In genomic region chr2:191245869-191246531, GRCh38 we compare ENCODE assay signal across 7 cellular contexts. TPM values are rescaled to one million over a fixed set of nuclear protein-coding genes. Genes with fewer than 3 reads are reported as not detected.
A peak's percentile ranks its signal among the peaks of the same experiment; 100 is the strongest.
DNase-seq lines count a peak whose midpoint lies in the region; ATAC-seq and TF ChIP-seq lines count a peak whose summit lies in the region.

No MANE protein-coding gene starts in this region.

- peak overlapping the region; percentile 94 for H3K4me3 ChIP-seq in HUES6 (ENCODE audit: low read depth, low read length)

- peak overlapping the region; percentile 80 for H3K4me3 Mint-ChIP-seq in chondrocyte (ENCODE audit: unreplicated experiment)

- peaks cover 53% of the 10 kb centered on the region for H3K4me1 Mint-ChIP-seq in chondrocyte (ENCODE audit: low read depth)

- peak; percentile 70 for DNase-seq in SW480 (ENCODE audit: low spot score)
- no peak for DNase-seq in chondrocyte (ENCODE audit: low spot score)
- DNase-seq in left colon, result peak; percentile 78 to 82
- DNase-seq in stimulated activated CD4-positive, alpha-beta T cell treated with anti-CD3 and anti-CD28 coated beads, Interleukin-4, amount 100 ng/mL, for 4 hours, result peak; percentile 17 to 32
- no peak for DNase-seq in CD1c-positive myeloid dendritic cell (ENCODE audit: extremely low spot score)

- ATAC-seq in GM18868 (IDR thresholded peaks at IDR 0.05; ENCODE audit: unreplicated experiment) (peak; percentile 6), left colon (peak; percentile 63)

- no peaks in the 10 kb centered on the region for H3K36me3 Mint-ChIP-seq in chondrocyte (ENCODE audit: low read depth)

- no peaks in the 10 kb centered on the region for H3K27me3 Mint-ChIP-seq in chondrocyte (ENCODE audit: low read depth)

- intact Hi-C loops in left colon (cut with DNase I, micrococcal nuclease), result no loop called here

- H3K27ac Mint-ChIP-seq in chondrocyte (ENCODE audit: unreplicated experiment), result peak overlapping the region; percentile 91

- H3K27me3 ChIP-seq in HUES6 (ENCODE audit: control insufficient read depth, insufficient read depth, low read length), result peaks cover 7% of the 10 kb centered on the region

- H3K4me1 ChIP-seq in HUES6 (ENCODE audit: control insufficient read depth, insufficient read depth, low read length), result peaks cover 42% of the 10 kb centered on the region

- no peaks in the 10 kb centered on the region for H3K36me3 ChIP-seq in HUES6 (ENCODE audit: control insufficient read depth, insufficient read depth, low read length)

- H3K9ac ChIP-seq in HUES6 (ENCODE audit: low read length), result peak overlapping the region; percentile 95

- H3K9me3 ChIP-seq in HUES6 (ENCODE audit: control insufficient read depth, insufficient read depth, low read depth, low read length), result no peaks in the 10 kb centered on the region

- TF ChIP-seq CTCF in chondrocyte (IDR thresholded peaks at IDR 0.05), result no peak

- H3K27ac ChIP-seq in HUES6 (ENCODE audit: low read depth, low read length), result peak overlapping the region; percentile 93

- H3K9me3 Mint-ChIP-seq in chondrocyte (ENCODE audit: low read depth), result peaks cover 7% of the 10 kb centered on the region

RNA-seq across cellular contexts. Expression of gene MYO1B, which starts 0.8 kb away (rescaled TPM):
- total RNA-seq in chondrocyte (64.7 to 116 TPM (median 114 TPM) in 3 replicates), left colon (10 to 100 TPM; 62.1 to 63.2 TPM)

Comparison
In these comparisons a context has a peak if more than half of its experiments do, and no peak if none do; other contexts are left out.
1. DNase-seq: peak in SW480 (single experiment), left colon (2 of 2) and stimulated activated CD4-positive, alpha-beta T cell treated with anti-CD3 and anti-CD28 coated beads, Interleukin-4, amount 100 ng/mL, for 4 hours (2 of 2); none in chondrocyte (single experiment) and CD1c-positive myeloid dendritic cell (single experiment).